ENCODE assay signal across 8 cellular contexts in genomic region chr11:8604078-8604723, GRCh38. TPM values are rescaled to one million over a fixed set of nuclear protein-coding genes. Genes with fewer than 3 reads are reported as not detected.
DNase-seq lines count a peak whose midpoint lies in the region; ATAC-seq, FAIRE-seq and TF ChIP-seq lines count a peak whose summit lies in the region.

No MANE protein-coding gene starts in this region.

- H3K79me2 ChIP-seq in smooth muscle cell (ENCODE audit: low read depth): no peaks in the 10 kb centered on the region

- peak; percentile 88 for FAIRE-seq in GM12892 (lab: Jason Lieb, UNC)

- peak; percentile 56 for TF ChIP-seq CTCF in smooth muscle cell (IDR thresholded peaks at IDR 0.05; ENCODE audit: borderline replicate concordance, insufficient read depth, poor library complexity, severe bottlenecking)

- H3K27me3 ChIP-seq in smooth muscle cell (ENCODE audit: low read depth): no peaks in the 10 kb centered on the region

- H3K36me3 ChIP-seq in smooth muscle cell (ENCODE audit: low read depth): no peaks in the 10 kb centered on the region

- peak overlapping the region; percentile 80 for H3K27ac ChIP-seq in smooth muscle cell (ENCODE audit: low read depth)

- H3K36me3 Mint-ChIP-seq in activated T-cell treated with anti-CD3 and anti-CD28 coated beads, Interleukin-2, amount 50 U/mL, for 72 hours (ENCODE audit: insufficient read depth in 2 of 2): no peaks in the 10 kb centered on the region

- no peaks in the 10 kb centered on the region for H3K4me1 ChIP-seq in smooth muscle cell (ENCODE audit: low read depth)

- TF ChIP-seq POLR2A in GM12892 (IDR thresholded peaks at IDR 0.05; ENCODE audit: low read depth, low read length): no peak

- H3K4me3 Mint-ChIP-seq in activated T-cell treated with anti-CD3 and anti-CD28 coated beads, Interleukin-2, amount 50 U/mL, for 72 hours: no peak overlapping the region

- H3K9me3 Mint-ChIP-seq in activated T-cell treated with anti-CD3 and anti-CD28 coated beads, Interleukin-2, amount 50 U/mL, for 72 hours: no peaks in the 10 kb centered on the region

- intact Hi-C loops in left cardiac atrium (cut with DNase I): no loop called here

- H3K9me3 ChIP-seq in smooth muscle cell (replicated peaks; ENCODE audit: low read depth): no peaks in the 10 kb centered on the region

- no peak overlapping the region for H2AFZ ChIP-seq in smooth muscle cell (ENCODE audit: low read depth)

- H3K9ac ChIP-seq in smooth muscle cell (ENCODE audit: low read depth): peak overlapping the region; percentile 7

- 10% methylated on average over 9 of the region's 9 CpGs for WGBS in smooth muscle cell (ENCODE audit: low lambda C conversion rate)

- H3K4me1 Mint-ChIP-seq in activated T-cell treated with anti-CD3 and anti-CD28 coated beads, Interleukin-2, amount 50 U/mL, for 72 hours (ENCODE audit: low read depth): no peaks in the 10 kb centered on the region

- no peak overlapping the region for H3K27ac Mint-ChIP-seq in activated T-cell treated with anti-CD3 and anti-CD28 coated beads, Interleukin-2, amount 50 U/mL, for 72 hours

- peak; percentile 82 for DNase-seq in AG08396 (ENCODE audit: low spot score)
- DNase-seq in GM12892 (ENCODE audit: insufficient read length): peak; percentile 31
- peak; percentile 10 to 56 for DNase-seq in NCI-H524 (lab: John Stamatoyannopoulos, UW)
- peak; percentile 50 to 54 for DNase-seq in activated T-cell treated with anti-CD3 and anti-CD28 coated beads, Interleukin-2, amount 50 U/mL, for 72 hours
- DNase-seq in left cardiac atrium: peak; percentile 55
- no peak for DNase-seq in smooth muscle cell (lab: John Stamatoyannopoulos, UW; ENCODE audit: unreplicated experiment)
- DNase-seq in stimulated activated naive CD4-positive, alpha-beta T cell treated with Interleukin-2 at 50 U/mL for 16 hours (lab: John Stamatoyannopoulos, UW): no peak

- no peak overlapping the region for H3K4me2 ChIP-seq in smooth muscle cell

- no peaks in the 10 kb centered on the region for H4K20me1 ChIP-seq in smooth muscle cell (ENCODE audit: low read depth)

- no peaks in the 10 kb centered on the region for H3F3A ChIP-seq in smooth muscle cell (ENCODE audit: low read depth)

- ATAC-seq in HG02852 (IDR thresholded peaks at IDR 0.05; ENCODE audit: unreplicated experiment): peak; percentile 95
- peak; percentile 64 for ATAC-seq in activated T-cell treated with anti-CD3 and anti-CD28 coated beads, Interleukin-2, amount 50 U/mL, for 72 hours (replicated peaks in 1 of 2)
- peak; percentile 63 to 94 for ATAC-seq in left cardiac atrium

- H3K27me3 Mint-ChIP-seq in activated T-cell treated with anti-CD3 and anti-CD28 coated beads, Interleukin-2, amount 50 U/mL, for 72 hours (ENCODE audit: low read depth): peaks cover 28% of the 10 kb centered on the region

- H3K4me3 ChIP-seq in smooth muscle cell: no peak overlapping the region

RNA-seq across cellular contexts. Expression of gene STK33, which starts 10.2 kb away (rescaled TPM):
- 16.2 TPM for polyA plus RNA-seq in GM12892 (2012; ENCODE audit: missing spikeins)
- 1 to 10 TPM; 6.1 to 6.2 TPM for total RNA-seq in activated T-cell treated with anti-CD3 and anti-CD28 coated beads, Interleukin-2, amount 50 U/mL, for 72 hours
- total RNA-seq in left cardiac atrium (10 to 100 TPM; 15.6 to 23.1 TPM), smooth muscle cell (0.45 and 2.9 TPM in 2 replicates)
- 0.48 and 1.2 TPM in 2 replicates for polyA plus RNA-seq in smooth muscle cell

Comparison
In these comparisons a context has a peak if more than half of its experiments do, and no peak if none do; other contexts are left out.
1. DNase-seq: peak in AG08396 (single experiment), GM12892 (single experiment), NCI-H524 (2 of 2), activated T-cell treated with anti-CD3 and anti-CD28 coated beads, Interleukin-2, amount 50 U/mL, for 72 hours (2 of 2) and left cardiac atrium (single experiment); none in smooth muscle cell (single experiment) and stimulated activated naive CD4-positive, alpha-beta T cell treated with Interleukin-2 at 50 U/mL for 16 hours (single experiment).
2. Peak in every context shown above with its lines, with median percentiles within 50 percentile points of each other: ATAC-seq.